17 cellular contexts compared by ENCODE assay signal in the genomic region with DNA sequence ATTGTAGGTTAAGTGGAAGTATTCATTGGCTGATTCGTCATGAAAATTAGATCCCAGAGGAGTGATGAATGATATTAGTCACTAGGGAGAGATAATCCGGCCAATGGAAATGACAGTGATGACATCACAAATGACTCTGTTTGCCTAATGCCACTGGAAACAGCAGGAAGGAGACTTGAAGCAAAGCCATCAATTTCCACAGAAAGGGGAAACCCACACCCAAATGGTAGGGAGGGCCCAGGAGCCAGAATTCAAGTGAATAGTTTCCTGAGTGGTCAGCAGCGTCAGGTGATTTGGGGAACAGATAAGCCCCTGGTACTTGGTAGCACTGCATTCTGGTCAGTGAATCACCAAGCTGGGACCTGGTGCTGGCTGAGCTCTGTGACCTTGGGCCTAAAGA. TPM values are rescaled to one million over a fixed set of nuclear protein-coding genes. Genes with fewer than 3 reads are reported as not detected.
DNase-seq lines count a peak whose midpoint lies in the region; ATAC-seq and TF ChIP-seq lines count a peak whose summit lies in the region.
"Had no signal": no experiment of that assay in that cellular context is flagged by ENCODE, and none has a peak within 500 bp of the region (broad histone marks: within the 10 kb centered on the region; RNA-seq: fewer than 3 reads in every experiment).

No MANE protein-coding gene starts in this region.

- no TSS peak for BruUV-seq in A673 (replicated peaks; lab: Mats Ljungman, UMichigan)

- H3K27me3 Mint-ChIP-seq in activated naive CD8-positive, alpha-beta T cell treated with anti-CD3 and anti-CD28 coated beads, Interleukin-2, amount 50 U/mL, for 24 hours, result peaks cover 30% of the 10 kb centered on the region

- H3K4me1 Mint-ChIP-seq in activated naive CD8-positive, alpha-beta T cell treated with anti-CD3 and anti-CD28 coated beads, Interleukin-2, amount 50 U/mL, for 24 hours, result peaks cover 6% of the 10 kb centered on the region

- H3K4me1 ChIP-seq in A673 (ENCODE audit: insufficient read depth, low read length, poor library complexity, severe bottlenecking), result peaks cover 10% of the 10 kb centered on the region

- H3K4me3 Mint-ChIP-seq in activated naive CD8-positive, alpha-beta T cell treated with anti-CD3 and anti-CD28 coated beads, Interleukin-2, amount 50 U/mL, for 24 hours, result no peak overlapping the region
- H3K4me3 Mint-ChIP-seq: CD4-positive, alpha-beta memory T cell; naive thymus-derived CD4-positive, alpha-beta T cell had no signal

- no peak overlapping the region for H3K4me3 ChIP-seq in A673 (ENCODE audit: low read depth, low read length, poor library complexity, severe bottlenecking)
- H3K4me3 ChIP-seq in cardiac fibroblast (replicated peaks in 1 of 2; ENCODE audit: low read depth in 2 of 2, low read length in 2 of 2), result no peak overlapping the region
- H3K4me3 ChIP-seq: dorsolateral prefrontal cortex had no signal

- no peaks in the 10 kb centered on the region for H3K9me3 ChIP-seq in A673 (ENCODE audit: low read depth, low read length, poor library complexity, severe bottlenecking)

- no peak overlapping the region for H3K27ac ChIP-seq in A673 (ENCODE audit: low read depth, low read length, poor library complexity, severe bottlenecking)
- H3K27ac ChIP-seq: dorsolateral prefrontal cortex had no signal

- no peaks in the 10 kb centered on the region for H3K36me3 ChIP-seq in A673 (ENCODE audit: insufficient read depth, low read length, poor library complexity, severe bottlenecking)

- H3K36me3 Mint-ChIP-seq in activated naive CD8-positive, alpha-beta T cell treated with anti-CD3 and anti-CD28 coated beads, Interleukin-2, amount 50 U/mL, for 24 hours (ENCODE audit: low read depth), result no peaks in the 10 kb centered on the region
- H3K36me3 Mint-ChIP-seq: CD4-positive, alpha-beta memory T cell had no signal

- intact Hi-C loops in A673 (cut with micrococcal nuclease; ENCODE audit: unreplicated experiment), result no loop called here

- TF ChIP-seq CTCF in A673 (conservative IDR thresholded peaks at IDR 0.05; ENCODE audit: low read depth, low read length), result no peak
- TF ChIP-seq CTCF in cardiac fibroblast (IDR thresholded peaks at IDR 0.05; ENCODE audit: low read depth, low read length), result no peak

- POLR2A ChIA-PET in A673 (lab: Charles Lee; ENCODE audit: low non-redundant PET), result no interaction called here

- H3K9me3 Mint-ChIP-seq in activated naive CD8-positive, alpha-beta T cell treated with anti-CD3 and anti-CD28 coated beads, Interleukin-2, amount 50 U/mL, for 24 hours, result peaks cover 2% of the 10 kb centered on the region

- no peak overlapping the region for H3K27ac Mint-ChIP-seq in activated naive CD8-positive, alpha-beta T cell treated with anti-CD3 and anti-CD28 coated beads, Interleukin-2, amount 50 U/mL, for 24 hours
- H3K27ac Mint-ChIP-seq: CD4-positive, alpha-beta memory T cell; naive thymus-derived CD4-positive, alpha-beta T cell had no signal

- ATAC-seq in HG03039 (IDR thresholded peaks at IDR 0.05; ENCODE audit: unreplicated experiment) (no peak), HG02885 (IDR thresholded peaks at IDR 0.05; ENCODE audit: poor library complexity, unreplicated experiment) (no peak)
- no peak for ATAC-seq in activated naive CD8-positive, alpha-beta T cell treated with anti-CD3 and anti-CD28 coated beads, Interleukin-2, amount 50 U/mL, for 24 hours
- ATAC-seq: naive thymus-derived CD4-positive, alpha-beta T cell had no signal

- H3K27me3 ChIP-seq in A673 (replicated peaks; ENCODE audit: insufficient read depth, low read depth, low read length, poor library complexity), result no peaks in the 10 kb centered on the region

- CTCF ChIA-PET in A673 (lab: Charles Lee), result no interaction called here

- DNase-seq in A673 (ENCODE audit: low spot score), result peak; percentile 36
- DNase-seq in LHCN-M2 (ENCODE audit: low read depth), result peak; percentile 27
- DNase-seq in cardiac fibroblast (ENCODE audit: low read depth in 2 of 2), result peak; percentile 57 to 71
- DNase-seq in lung microvascular endothelial cell (ENCODE audit: low read depth in 2 of 2), result peak; percentile 55 to 89
- DNase-seq in activated T-cell treated with anti-CD3 and anti-CD28 coated beads for 4 hours, result no peak
- DNase-seq in activated naive CD8-positive, alpha-beta T cell treated with anti-CD3 and anti-CD28 coated beads, Interleukin-2, amount 50 U/mL, for 24 hours, result no peak
- DNase-seq: activated gamma-delta T cell; aorta; CD4-positive, alpha-beta memory T cell; dorsolateral prefrontal cortex; naive thymus-derived CD4-positive, alpha-beta T cell; NCI-H187; posterior cingulate gyrus; SIG-M5 had no signal

RNA-seq across cellular contexts. Expression of gene ADAMTS9, which starts 3.3 kb away (rescaled TPM):
- total RNA-seq in A673 (2021), result 0.26 TPM in 2 replicates
- 0.13 and 0.29 TPM in 2 replicates for total RNA-seq in LHCN-M2 (2014; rRNA removed)
- polyA plus RNA-seq in LHCN-M2 (2012), result 0.26 TPM
- total RNA-seq in lung microvascular endothelial cell, result 20.6 and 21.1 TPM in 2 replicates
- total RNA-seq: CD4-positive, alpha-beta memory T cell; naive thymus-derived CD4-positive, alpha-beta T cell; T-helper 2 cell treated with Interferon-gamma antibody and Interleukin-4, amounts not matched to agents 100 ng/mL and 5 ng/mL, for 36 hours had no signal
- polyA plus RNA-seq: CD4-positive, alpha-beta memory T cell; naive thymus-derived CD4-positive, alpha-beta T cell had no signal

Comparison
In these comparisons a context has a peak if more than half of its experiments do, and no peak if none do; other contexts are left out.
1. DNase-seq: peak in A673 (single experiment), LHCN-M2 (single experiment), cardiac fibroblast (2 of 2) and lung microvascular endothelial cell (2 of 2); none in activated T-cell treated with anti-CD3 and anti-CD28 coated beads for 4 hours (single experiment) and activated naive CD8-positive, alpha-beta T cell treated with anti-CD3 and anti-CD28 coated beads, Interleukin-2, amount 50 U/mL, for 24 hours (single experiment).
2. RNA of gene ADAMTS9, which starts 3.3 kb away (total RNA-seq): 20.6 to 21.1 TPM in lung microvascular endothelial cell; 0.13 to 0.29 TPM in LHCN-M2 and 0.26 TPM in A673; every median in the first group is over 10 times any median in the second.